In the genomic region with DNA sequence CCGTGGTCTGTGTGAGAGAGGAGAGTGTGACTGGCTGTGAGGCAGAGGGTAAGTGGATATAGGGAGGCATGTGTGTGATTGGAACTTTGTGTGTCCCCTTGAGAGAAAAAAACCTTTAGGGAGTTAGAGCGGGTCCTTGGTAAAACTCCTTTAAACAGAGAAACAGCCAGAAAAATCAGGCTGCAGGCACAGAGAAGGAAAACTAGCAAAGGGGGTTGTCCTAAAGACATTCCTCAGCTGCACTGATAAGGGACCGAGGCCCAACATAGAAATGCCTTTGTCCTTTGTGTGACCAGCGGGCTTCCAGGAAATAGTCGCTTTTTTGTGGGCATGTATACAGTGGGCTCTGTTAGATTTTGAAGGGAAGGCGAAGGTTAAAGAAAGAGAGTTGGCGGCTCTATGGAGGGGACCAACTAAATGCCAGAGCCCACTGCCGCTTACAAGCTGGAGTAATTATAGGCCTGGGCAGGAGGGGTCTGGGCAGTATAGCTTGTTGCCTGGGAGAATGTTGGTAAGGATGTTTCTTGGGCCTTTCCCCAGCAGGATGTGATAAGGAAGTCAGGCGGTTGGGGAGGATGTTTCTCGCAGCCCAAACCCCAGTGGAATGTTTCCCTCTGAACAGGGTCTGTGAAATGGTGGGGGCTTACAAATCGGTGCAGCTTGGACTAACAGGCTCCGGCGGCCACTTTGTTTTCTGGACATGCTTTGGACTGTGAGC, we compare ENCODE assay signal across 8 cellular contexts.
DNase-seq lines count a peak whose midpoint lies in the region; ATAC-seq and TF ChIP-seq lines count a peak whose summit lies in the region.
"Not testable (repeated sequence)": the region's sequence is repeated elsewhere in the genome, so short reads cannot be mapped to it uniquely, and the experiment has no call there.

No MANE protein-coding gene starts in this region.

- H3K27me3 ChIP-seq in H7 (ENCODE audit: control insufficient read depth, insufficient read depth, low read length); RWPE2 (ENCODE audit: insufficient read depth, poor library complexity, severe bottlenecking); duodenal mucosa (ENCODE audit: control insufficient read depth in 1 of 2, insufficient read depth in 2 of 2, low read length in 2 of 2); naive thymus-derived CD4-positive, alpha-beta T cell (ENCODE audit: control insufficient read depth in 2 of 2, insufficient read depth in 2 of 2, low read length in 2 of 2): not testable (repeated sequence)

- not testable (repeated sequence) for H3K36me3 ChIP-seq in H7 (replicated peaks; ENCODE audit: control insufficient read depth, insufficient read depth, low read length); RWPE2 (ENCODE audit: low read depth); duodenal mucosa (ENCODE audit: control insufficient read depth in 1 of 2, insufficient read depth in 2 of 2, low read length in 2 of 2); naive thymus-derived CD4-positive, alpha-beta T cell (ENCODE audit: control insufficient read depth in 2 of 3, insufficient read depth in 3 of 3, low read length in 3 of 3)

- H3K36me3 Mint-ChIP-seq in activated naive CD8-positive, alpha-beta T cell; naive thymus-derived CD4-positive, alpha-beta T cell; stimulated activated effector memory CD8-positive, alpha-beta T cell treated with anti-CD3 and anti-CD28 coated beads, Interleukin-12 subunit alpha, Interleukin-12 subunit beta, amount 100 ng/mL, for 72 hours: not testable (repeated sequence)

- peaks cover 11% of the 10 kb centered on the region for H3K4me1 Mint-ChIP-seq in activated naive CD8-positive, alpha-beta T cell (ENCODE audit: low read depth)
- peaks cover 0 to 10% (median 7%) of the 10 kb centered on the region in 7 donors for H3K4me1 Mint-ChIP-seq in naive thymus-derived CD4-positive, alpha-beta T cell
- not testable (repeated sequence) for H3K4me1 Mint-ChIP-seq in stimulated activated effector memory CD8-positive, alpha-beta T cell treated with anti-CD3 and anti-CD28 coated beads, Interleukin-12 subunit alpha, Interleukin-12 subunit beta, amount 100 ng/mL, for 72 hours

- not testable (repeated sequence) for H3K9me3 ChIP-seq in RWPE2 (ENCODE audit: severe bottlenecking); duodenal mucosa (ENCODE audit: control insufficient read depth in 1 of 2, low read length in 2 of 2); iPS-18c (ENCODE audit: control insufficient read depth, insufficient read depth, low read length); naive thymus-derived CD4-positive, alpha-beta T cell (ENCODE audit: control insufficient read depth in 2 of 3, low read length in 3 of 3)

- H3K9ac ChIP-seq in duodenal mucosa (ENCODE audit: low read depth in 1 of 2, low read length in 2 of 2) = peak overlapping the region; percentile 15 to 66

- in situ Hi-C loops in ACHN (cut with HindIII; ENCODE audit: low pct_ligation_motif_present, low pct_unique_long_range_greater_than_20kb, low sequenced_read_pairs) = not testable (repeated sequence)

- ATAC-seq in RWPE2 (ENCODE audit: low read depth); naive thymus-derived CD4-positive, alpha-beta T cell; stimulated activated effector memory CD8-positive, alpha-beta T cell treated with anti-CD3 and anti-CD28 coated beads, Interleukin-12 subunit alpha, Interleukin-12 subunit beta, amount 100 ng/mL, for 72 hours: not testable (repeated sequence)

- not testable (repeated sequence) for H3K4me1 ChIP-seq in RWPE2 (ENCODE audit: insufficient read depth, poor library complexity, severe bottlenecking); duodenal mucosa (ENCODE audit: control insufficient read depth in 1 of 2, insufficient read depth in 2 of 2, low read length in 2 of 2); naive thymus-derived CD4-positive, alpha-beta T cell (ENCODE audit: control insufficient read depth in 2 of 2, insufficient read depth in 2 of 2, low read length in 2 of 2)

- intact Hi-C loops in naive thymus-derived CD4-positive, alpha-beta T cell (cut with micrococcal nuclease) = not testable (repeated sequence)

- H3K4me3 ChIP-seq in H7 (ENCODE audit: insufficient read depth, low read depth, low read length) (peak overlapping the region; percentile 54), RWPE2 (ENCODE audit: severe bottlenecking) (peak overlapping the region; percentile 41), duodenal mucosa (ENCODE audit: low read depth in 1 of 2, low read length in 2 of 2) (peak overlapping the region; percentile 70 to 75), iPS-18c (ENCODE audit: insufficient read depth, low read depth, low read length) (peak overlapping the region; percentile 40)
- H3K4me3 ChIP-seq in naive thymus-derived CD4-positive, alpha-beta T cell (ENCODE audit: low read length) = peak overlapping the region; percentile 67

- CTCF ChIA-PET in naive thymus-derived CD4-positive, alpha-beta T cell (lab: Charles Lee) = not testable (repeated sequence)

- not testable (repeated sequence) for H3K9me3 Mint-ChIP-seq in activated naive CD8-positive, alpha-beta T cell (ENCODE audit: low read depth); naive thymus-derived CD4-positive, alpha-beta T cell; stimulated activated effector memory CD8-positive, alpha-beta T cell treated with anti-CD3 and anti-CD28 coated beads, Interleukin-12 subunit alpha, Interleukin-12 subunit beta, amount 100 ng/mL, for 72 hours

- not testable (repeated sequence) for TF ChIP-seq CTCF in RWPE2 (IDR thresholded peaks at IDR 0.05; ENCODE audit: poor library complexity, severe bottlenecking)

- H3K27ac ChIP-seq in RWPE2 (ENCODE audit: poor library complexity, severe bottlenecking) = peak overlapping the region; percentile 49
- H3K27ac ChIP-seq in duodenal mucosa (ENCODE audit: low read depth, low read length) = peak overlapping the region; percentile 50
- peak overlapping the region; percentile 54 for H3K27ac ChIP-seq in naive thymus-derived CD4-positive, alpha-beta T cell (ENCODE audit: low read depth, low read length)

- POLR2A ChIA-PET in naive thymus-derived CD4-positive, alpha-beta T cell (lab: Charles Lee) = not testable (repeated sequence)

- DNase-seq in ACHN = peak; percentile 0
- not testable (repeated sequence) for DNase-seq in H7; RWPE2 (ENCODE audit: low spot score); naive thymus-derived CD4-positive, alpha-beta T cell; stimulated activated effector memory CD8-positive, alpha-beta T cell treated with anti-CD3 and anti-CD28 coated beads, Interleukin-12 subunit alpha, Interleukin-12 subunit beta, amount 100 ng/mL, for 72 hours (ENCODE audit: low spot score in 2 of 2)

- peak overlapping the region; percentile 92 for H3K27ac Mint-ChIP-seq in activated naive CD8-positive, alpha-beta T cell
- peak overlapping the region; percentile 75 to 92 (median 86) for H3K27ac Mint-ChIP-seq in naive thymus-derived CD4-positive, alpha-beta T cell
- H3K27ac Mint-ChIP-seq in stimulated activated effector memory CD8-positive, alpha-beta T cell treated with anti-CD3 and anti-CD28 coated beads, Interleukin-12 subunit alpha, Interleukin-12 subunit beta, amount 100 ng/mL, for 72 hours = peak overlapping the region; percentile 60

- H3K27me3 Mint-ChIP-seq in activated naive CD8-positive, alpha-beta T cell; naive thymus-derived CD4-positive, alpha-beta T cell: not testable (repeated sequence)

- peak overlapping the region; percentile 95 for H3K4me3 Mint-ChIP-seq in activated naive CD8-positive, alpha-beta T cell
- peak overlapping the region; percentile 89 to 98 (median 94) for H3K4me3 Mint-ChIP-seq in naive thymus-derived CD4-positive, alpha-beta T cell
- H3K4me3 Mint-ChIP-seq in stimulated activated effector memory CD8-positive, alpha-beta T cell treated with anti-CD3 and anti-CD28 coated beads, Interleukin-12 subunit alpha, Interleukin-12 subunit beta, amount 100 ng/mL, for 72 hours = peak overlapping the region; percentile 81
